In the genomic region with DNA sequence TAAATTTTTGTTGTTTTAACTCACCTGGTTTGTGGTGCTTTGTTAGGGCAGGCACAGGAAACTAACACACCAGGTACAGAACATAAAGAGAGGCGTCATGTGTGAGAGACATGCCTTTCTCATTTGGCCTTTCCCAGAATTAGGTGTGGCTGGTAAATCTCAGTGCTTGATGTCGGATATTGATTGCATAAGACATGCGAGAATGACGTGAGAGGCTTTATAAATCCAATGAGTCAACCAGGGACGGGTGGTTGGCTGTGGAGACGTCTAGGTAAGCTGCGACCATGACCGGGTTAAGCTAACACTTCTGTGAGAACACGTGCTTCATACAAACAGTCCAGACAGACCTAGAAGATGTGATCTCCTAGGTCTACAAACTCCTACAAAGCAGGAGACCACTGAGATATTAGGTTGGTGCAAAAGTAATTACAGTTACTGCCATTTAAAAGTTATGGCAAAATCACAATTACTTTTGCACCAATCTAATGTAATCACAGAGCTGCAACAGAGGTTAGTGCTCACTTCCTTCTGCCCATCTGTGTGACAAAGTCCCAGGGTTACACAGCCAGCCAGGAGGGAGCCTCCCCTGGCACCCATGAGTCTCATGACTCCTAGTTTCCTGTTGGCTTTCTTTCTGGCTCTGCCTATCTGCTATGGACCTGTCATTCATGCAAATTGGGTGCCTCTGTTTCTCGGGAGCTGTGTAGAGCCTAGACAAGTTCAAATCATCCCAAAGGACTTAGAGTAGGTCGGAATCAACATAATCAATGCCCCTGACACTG, we compare ENCODE assay signal across 16 cellular contexts.
DNase-seq lines count a peak whose midpoint lies in the region; ATAC-seq, FAIRE-seq and TF ChIP-seq lines count a peak whose summit lies in the region.
"Had no signal": no experiment of that assay in that cellular context is flagged by ENCODE, and none has a peak within 500 bp of the region (broad histone marks: within the 10 kb centered on the region; RNA-seq: fewer than 3 reads in every experiment).

No MANE protein-coding gene starts in this region.

- no peaks in the 10 kb centered on the region for H3K79me2 ChIP-seq in MM.1S (ENCODE audit: low read length)

- H3K4me3 Mint-ChIP-seq in nephron progenitor cell: no peak overlapping the region
- no peak overlapping the region for H3K4me3 Mint-ChIP-seq in stimulated activated effector memory CD8-positive, alpha-beta T cell treated with anti-CD3 and anti-CD28 coated beads, Interleukin-12 subunit alpha, Interleukin-12 subunit beta, amount 100 ng/mL, for 72 hours
- H3K4me3 Mint-ChIP-seq: activated naive CD4-positive, alpha-beta T cell treated with anti-CD3 and anti-CD28 coated beads for 36 hours had no signal

- DNase-seq in A549 (ENCODE audit: low read depth in 1 of 2, low spot score in 1 of 2): peak; percentile 80 to 98
- no peak for DNase-seq in MM.1S
- peak; percentile 58 for DNase-seq in choroid plexus epithelial cell (ENCODE audit: low read depth)
- DNase-seq in lower lobe of right lung: no peak
- DNase-seq in nephron progenitor cell: no peak
- DNase-seq in stimulated activated effector memory CD8-positive, alpha-beta T cell treated with anti-CD3 and anti-CD28 coated beads, Interleukin-12 subunit alpha, Interleukin-12 subunit beta, amount 100 ng/mL, for 72 hours (ENCODE audit: low spot score in 2 of 2): no peak
- DNase-seq in stimulated activated naive CD4-positive, alpha-beta T cell (lab: John Stamatoyannopoulos, UW): no peak
- DNase-seq in RCC 7860 (ENCODE audit: low spot score): no peak
- DNase-seq: activated naive CD4-positive, alpha-beta T cell treated with anti-CD3 and anti-CD28 coated beads for 36 hours; central memory CD4-positive, alpha-beta T cell; left ventricle myocardium inferior; NCI-H1105 treated with DMSO at 0.1 percent for 48 hours; NCI-H524 treated with DMSO at 0.1 percent for 48 hours; SJCRH30 had no signal

- TF ChIP-seq CTCF in A549 (IDR thresholded peaks at IDR 0.05) (no peak), MM.1S (IDR thresholded peaks at IDR 0.05; ENCODE audit: low read length) (no peak), choroid plexus epithelial cell (conservative IDR thresholded peaks at IDR 0.05; ENCODE audit: low read depth, low read length) (no peak), lower lobe of right lung (IDR thresholded peaks at IDR 0.05) (no peak), nephron progenitor cell (IDR thresholded peaks at IDR 0.05) (no peak)

- TF ChIP-seq POLR2A in A549 (IDR thresholded peaks at IDR 0.05; ENCODE audit: low read length): no peak

- POLR2A ChIA-PET in A549 (lab: Yijun Ruan, JAX): no interaction called here

- TF ChIP-seq EP300 in A549 (IDR thresholded peaks at IDR 0.05): peak; percentile 89 to 95; a peak in 4 of 5 replicates

- no peak for FAIRE-seq in A549 (lab: Jason Lieb, UNC)
- FAIRE-seq in RCC 7860 (lab: Jason Lieb, UNC): no peak
- FAIRE-seq: HTR-8/SVneo had no signal

- H3K4me1 Mint-ChIP-seq in nephron progenitor cell: no peaks in the 10 kb centered on the region
- no peaks in the 10 kb centered on the region for H3K4me1 Mint-ChIP-seq in stimulated activated effector memory CD8-positive, alpha-beta T cell treated with anti-CD3 and anti-CD28 coated beads, Interleukin-12 subunit alpha, Interleukin-12 subunit beta, amount 100 ng/mL, for 72 hours

- H3K9ac ChIP-seq in MM.1S (ENCODE audit: low read length): no peak overlapping the region

- H3K27ac ChIP-seq in A549: peak overlapping the region; percentile 98
- H3K27ac ChIP-seq in MM.1S (ENCODE audit: low read length): no peak overlapping the region
- no peak overlapping the region for H3K27ac ChIP-seq in lower lobe of right lung
- H3K27ac ChIP-seq: left ventricle myocardium inferior, SJCRH30 had no signal

- no peaks in the 10 kb centered on the region for H3K9me3 ChIP-seq in A549
- no peaks in the 10 kb centered on the region for H3K9me3 ChIP-seq in MM.1S (replicated peaks; ENCODE audit: insufficient read depth, low read length)
- no peaks in the 10 kb centered on the region for H3K9me3 ChIP-seq in lower lobe of right lung
- H3K9me3 ChIP-seq: left ventricle myocardium inferior, SJCRH30 had no signal

- 9% methylated on average over 11 of the region's 11 CpGs for WGBS in A549 (ENCODE audit: missing lambda C conversion rate)

- no peaks in the 10 kb centered on the region for H4K20me1 ChIP-seq in MM.1S (ENCODE audit: insufficient read depth, low read length)

- H3K4me2 ChIP-seq in A549 (peak overlapping the region; percentile 63), MM.1S (ENCODE audit: low read depth, low read length) (peak overlapping the region; percentile 23; the same call in 1 of the 2 replicates)
- H3K4me2 ChIP-seq: smooth muscle cell had no signal

- ATAC-seq in A549: peak; percentile 96 to 98
- ATAC-seq in lower lobe of right lung: peak; percentile 69 to 83
- no peak for ATAC-seq in stimulated activated effector memory CD8-positive, alpha-beta T cell treated with anti-CD3 and anti-CD28 coated beads, Interleukin-12 subunit alpha, Interleukin-12 subunit beta, amount 100 ng/mL, for 72 hours

- H3K4me1 ChIP-seq in A549: peaks cover 49% of the 10 kb centered on the region
- H3K4me1 ChIP-seq in MM.1S (ENCODE audit: low read length): peaks cover 11% of the 10 kb centered on the region
- H3K4me1 ChIP-seq in lower lobe of right lung: no peaks in the 10 kb centered on the region
- H3K4me1 ChIP-seq: left ventricle myocardium inferior, SJCRH30 had no signal

- H3K36me3 ChIP-seq in MM.1S (replicated peaks; ENCODE audit: insufficient read depth, low read length) (no peaks in the 10 kb centered on the region), lower lobe of right lung (no peaks in the 10 kb centered on the region)
- H3K36me3 ChIP-seq: left ventricle myocardium inferior, SJCRH30 had no signal

- peaks cover 19% of the 10 kb centered on the region for H3K27me3 Mint-ChIP-seq in nephron progenitor cell (ENCODE audit: low read depth, poor library complexity)

- H3F3A ChIP-seq in MM.1S (ENCODE audit: insufficient read depth, low read length): no peaks in the 10 kb centered on the region

- H3K27me3 ChIP-seq in MM.1S (replicated peaks; ENCODE audit: insufficient read depth, low read length) (no peaks in the 10 kb centered on the region), lower lobe of right lung (ENCODE audit: low read depth) (no peaks in the 10 kb centered on the region)
- H3K27me3 ChIP-seq: SJCRH30 had no signal

- H3K27ac Mint-ChIP-seq in nephron progenitor cell: no peak overlapping the region
- no peak overlapping the region for H3K27ac Mint-ChIP-seq in stimulated activated effector memory CD8-positive, alpha-beta T cell treated with anti-CD3 and anti-CD28 coated beads, Interleukin-12 subunit alpha, Interleukin-12 subunit beta, amount 100 ng/mL, for 72 hours
- H3K27ac Mint-ChIP-seq: activated naive CD4-positive, alpha-beta T cell treated with anti-CD3 and anti-CD28 coated beads for 36 hours had no signal

- H3K4me3 ChIP-seq in A549: no peak overlapping the region
- H3K4me3 ChIP-seq in MM.1S (ENCODE audit: low read length): no peak overlapping the region
- H3K4me3 ChIP-seq in choroid plexus epithelial cell (ENCODE audit: low read depth, low read length): no peak overlapping the region
- no peak overlapping the region for H3K4me3 ChIP-seq in lower lobe of right lung
- H3K4me3 ChIP-seq: left ventricle myocardium inferior, SJCRH30, smooth muscle cell had no signal

- CTCF ChIA-PET in A549 (lab: Yijun Ruan, JAX): interaction anchor here (0.6 to 1.4 kb wide), 7 partner anchors 10 to 255 kb away, joined by 3 to 5 read pairs (median 3); no protein-coding TSS in a partner anchor

- H3K9me3 Mint-ChIP-seq in nephron progenitor cell: no peaks in the 10 kb centered on the region
- H3K9me3 Mint-ChIP-seq in stimulated activated effector memory CD8-positive, alpha-beta T cell treated with anti-CD3 and anti-CD28 coated beads, Interleukin-12 subunit alpha, Interleukin-12 subunit beta, amount 100 ng/mL, for 72 hours: no peaks in the 10 kb centered on the region
- H3K9me3 Mint-ChIP-seq: activated naive CD4-positive, alpha-beta T cell treated with anti-CD3 and anti-CD28 coated beads for 36 hours had no signal

- peak in 1 of 2 experiments; percentile 44; a peak in 3 of 5 replicates for TF ChIP-seq RAD21 in A549 (conservative IDR thresholded peaks at IDR 0.05 in 1 of 2, IDR thresholded peaks at IDR 0.05 in 1 of 2)

- H3K9me2 ChIP-seq in MM.1S (replicated peaks; ENCODE audit: insufficient read depth, low read length): no peaks in the 10 kb centered on the region

- H2AFZ ChIP-seq in MM.1S (ENCODE audit: low read length): peak overlapping the region; percentile 14; the same call in 1 of the 2 replicates

- H3K36me3 Mint-ChIP-seq in nephron progenitor cell (ENCODE audit: low read depth): no peaks in the 10 kb centered on the region
- H3K36me3 Mint-ChIP-seq in stimulated activated effector memory CD8-positive, alpha-beta T cell treated with anti-CD3 and anti-CD28 coated beads, Interleukin-12 subunit alpha, Interleukin-12 subunit beta, amount 100 ng/mL, for 72 hours: no peaks in the 10 kb centered on the region

- intact Hi-C loops in lower lobe of right lung (cut with DNase I): no loop called here

TF ChIP-seq in A549, 52 proteins besides CTCF, POLR2A, EP300 and RAD21 (continues in another document):
- TF ChIP-seq ZSCAN20 (CRISPR knock-in tag; IDR thresholded peaks at IDR 0.05): no peak
- TF ChIP-seq ESRRA (IDR thresholded peaks at IDR 0.05; ENCODE audit: borderline replicate concordance, low read length): no peak
- TF ChIP-seq NFE2L2 (conservative IDR thresholded peaks at IDR 0.05; ENCODE audit: low read length): no peak
- no peak for TF ChIP-seq HOXB5 (CRISPR knock-in tag; IDR thresholded peaks at IDR 0.05)
- TF ChIP-seq KDM5A (IDR thresholded peaks at IDR 0.05): no peak
- TF ChIP-seq, protein P1, sequence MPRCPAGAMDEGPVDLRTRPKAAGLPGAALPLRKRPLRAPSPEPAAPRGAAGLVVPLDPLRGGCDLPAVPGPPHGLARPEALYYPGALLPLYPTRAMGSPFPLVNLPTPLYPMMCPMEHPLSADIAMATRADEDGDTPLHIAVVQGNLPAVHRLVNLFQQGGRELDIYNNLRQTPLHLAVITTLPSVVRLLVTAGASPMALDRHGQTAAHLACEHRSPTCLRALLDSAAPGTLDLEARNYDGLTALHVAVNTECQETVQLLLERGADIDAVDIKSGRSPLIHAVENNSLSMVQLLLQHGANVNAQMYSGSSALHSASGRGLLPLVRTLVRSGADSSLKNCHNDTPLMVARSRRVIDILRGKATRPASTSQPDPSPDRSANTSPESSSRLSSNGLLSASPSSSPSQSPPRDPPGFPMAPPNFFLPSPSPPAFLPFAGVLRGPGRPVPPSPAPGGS (IDR thresholded peaks at IDR 0.05): peak; percentile 63; the same call in 1 of the 3 replicates
- no peak for TF ChIP-seq FOXS1 (CRISPR knock-in tag; IDR thresholded peaks at IDR 0.05)
- peak; percentile 90 to 94; a peak in 4 of 5 replicates for TF ChIP-seq JUN (IDR thresholded peaks at IDR 0.05)
- TF ChIP-seq CBX2 (IDR thresholded peaks at IDR 0.05; ENCODE audit: borderline replicate concordance, low read depth): no peak
- TF ChIP-seq ZC3H11A (IDR thresholded peaks at IDR 0.05): no peak
- no peak for TF ChIP-seq ZFP36 (IDR thresholded peaks at IDR 0.05; ENCODE audit: borderline replicate concordance, partially characterized antibody)
- no peak for TF ChIP-seq HDAC2 (IDR thresholded peaks at IDR 0.05)
- no peak for TF ChIP-seq HEYL (CRISPR knock-in tag; IDR thresholded peaks at IDR 0.05)
- TF ChIP-seq RARB (CRISPR knock-in tag; IDR thresholded peaks at IDR 0.05): peak; percentile 95

Comparison
In these comparisons a context has a peak if more than half of its experiments do, and no peak if none do; other contexts are left out.
1. DNase-seq: peak in A549 (2 of 2) and choroid plexus epithelial cell (single experiment); none in MM.1S (single experiment), lower lobe of right lung (single experiment), nephron progenitor cell (single experiment), stimulated activated effector memory CD8-positive, alpha-beta T cell treated with anti-CD3 and anti-CD28 coated beads, Interleukin-12 subunit alpha, Interleukin-12 subunit beta, amount 100 ng/mL, for 72 hours (0 of 2), stimulated activated naive CD4-positive, alpha-beta T cell (0 of 6) and RCC 7860 (single experiment).
2. H3K27ac ChIP-seq: peak in A549 (2 of 2); none in MM.1S (single experiment) and lower lobe of right lung (single experiment).